In genomic region chr6:26156105-26156849, GRCh38 we compare ENCODE assay signal across 1 cellular context.
TF ChIP-seq lines count a peak whose summit lies in the region.

No MANE protein-coding gene starts in this region.

TF ChIP-seq in HepG2, 621 proteins besides CTCF, POLR2A, EP300 and RAD21 (continued from another document and continues in another):
- TF ChIP-seq, protein P1, sequence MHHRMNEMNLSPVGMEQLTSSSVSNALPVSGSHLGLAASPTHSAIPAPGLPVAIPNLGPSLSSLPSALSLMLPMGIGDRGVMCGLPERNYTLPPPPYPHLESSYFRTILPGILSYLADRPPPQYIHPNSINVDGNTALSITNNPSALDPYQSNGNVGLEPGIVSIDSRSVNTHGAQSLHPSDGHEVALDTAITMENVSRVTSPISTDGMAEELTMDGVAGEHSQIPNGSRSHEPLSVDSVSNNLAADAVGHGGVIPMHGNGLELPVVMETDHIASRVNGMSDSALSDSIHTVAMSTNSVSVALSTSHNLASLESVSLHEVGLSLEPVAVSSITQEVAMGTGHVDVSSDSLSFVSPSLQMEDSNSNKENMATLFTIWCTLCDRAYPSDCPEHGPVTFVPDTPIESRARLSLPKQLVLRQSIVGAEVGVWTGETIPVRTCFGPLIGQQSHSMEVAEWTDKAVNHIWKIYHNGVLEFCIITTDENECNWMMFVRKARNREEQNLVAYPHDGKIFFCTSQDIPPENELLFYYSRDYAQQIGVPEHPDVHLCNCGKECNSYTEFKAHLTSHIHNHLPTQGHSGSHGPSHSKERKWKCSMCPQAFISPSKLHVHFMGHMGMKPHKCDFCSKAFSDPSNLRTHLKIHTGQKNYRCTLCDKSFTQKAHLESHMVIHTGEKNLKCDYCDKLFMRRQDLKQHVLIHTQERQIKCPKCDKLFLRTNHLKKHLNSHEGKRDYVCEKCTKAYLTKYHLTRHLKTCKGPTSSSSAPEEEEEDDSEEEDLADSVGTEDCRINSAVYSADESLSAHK (CRISPR knock-in tag; IDR thresholded peaks at IDR 0.05; ENCODE audit: borderline replicate concordance): peak; percentile 74; the same call in 1 of the 2 replicates
- TF ChIP-seq TCF12 (IDR thresholded peaks at IDR 0.05) (no peak), TCF12 (CRISPR knock-in tag; IDR thresholded peaks at IDR 0.05) (peak; percentile 83; the same call in 1 of the 2 replicates), ZNF878 (CRISPR knock-in tag; IDR thresholded peaks at IDR 0.05) (peak; percentile 98), MAX (IDR thresholded peaks at IDR 0.05) (peak; percentile 91; the same call in 1 of the 2 replicates), KLF9 (CRISPR knock-in tag; IDR thresholded peaks at IDR 0.05; ENCODE audit: low read depth) (peak; percentile 94; the same call in 1 of the 2 replicates), ZNF256 (CRISPR knock-in tag; conservative IDR thresholded peaks at IDR 0.05) (peak; percentile 98), REPIN1 (CRISPR knock-in tag; IDR thresholded peaks at IDR 0.05; ENCODE audit: borderline replicate concordance, low read depth) (peak; percentile 99), ZNF20 (CRISPR knock-in tag; IDR thresholded peaks at IDR 0.05) (0 out of 2 replicates have a peak, but pooled peaks have one; percentile 44), EED (CRISPR knock-in tag; IDR thresholded peaks at IDR 0.05) (peak; percentile 98), SIN3B (IDR thresholded peaks at IDR 0.05; ENCODE audit: low read length) (0 out of 2 replicates have a peak, but pooled peaks have one; percentile 63), ZNF761 (CRISPR knock-in tag; conservative IDR thresholded peaks at IDR 0.05) (peak; percentile 69; the same call in 1 of the 2 replicates), ZNF326 (CRISPR knock-in tag; IDR thresholded peaks at IDR 0.05; ENCODE audit: borderline replicate concordance) (no peak), CAMTA2 (CRISPR knock-in tag; IDR thresholded peaks at IDR 0.05; ENCODE audit: borderline replicate concordance) (peak; percentile 74; the same call in 1 of the 2 replicates), ZNF766 (CRISPR knock-in tag; IDR thresholded peaks at IDR 0.05; ENCODE audit: borderline replicate concordance) (peak; percentile 91), ZNF557 (CRISPR knock-in tag; IDR thresholded peaks at IDR 0.05) (peak; percentile 97), ZNF34 (CRISPR knock-in tag; IDR thresholded peaks at IDR 0.05; ENCODE audit: borderline replicate concordance) (0 out of 2 replicates have a peak, but pooled peaks have one; percentile 68), CREM (IDR thresholded peaks at IDR 0.05) (peak; percentile 73), CREM (CRISPR knock-in tag; IDR thresholded peaks at IDR 0.05) (no peak), ZSCAN12 (CRISPR knock-in tag; IDR thresholded peaks at IDR 0.05) (peak; percentile 96; the same call in 1 of the 2 replicates), MAFF (IDR thresholded peaks at IDR 0.05; ENCODE audit: low read depth, low read length) (peak; percentile 1; the same call in 1 of the 2 replicates), SYNCRIP (IDR thresholded peaks at IDR 0.05; ENCODE audit: insufficient read depth, low read depth, low read length) (no peak), MAZ (IDR thresholded peaks at IDR 0.05; ENCODE audit: borderline replicate concordance, low read depth, low read length) (no peak), MAZ (CRISPR knock-in tag; IDR thresholded peaks at IDR 0.05; ENCODE audit: low read depth) (peak; percentile 92), DNMT3B (CRISPR knock-in tag; conservative IDR thresholded peaks at IDR 0.05) (peak; percentile 69; the same call in 1 of the 2 replicates), MTF2 (CRISPR knock-in tag; IDR thresholded peaks at IDR 0.05; ENCODE audit: borderline replicate concordance) (no peak), FOXK2 (IDR thresholded peaks at IDR 0.05) (no peak), MYPOP (CRISPR knock-in tag; IDR thresholded peaks at IDR 0.05) (peak; percentile 98), KAT7 (CRISPR knock-in tag; IDR thresholded peaks at IDR 0.05; ENCODE audit: borderline replicate concordance) (peak; percentile 80), HNRNPL (IDR thresholded peaks at IDR 0.05; ENCODE audit: low read depth, low read length) (peak; percentile 99), NBN (conservative IDR thresholded peaks at IDR 0.05) (no peak), ZBTB46 (CRISPR knock-in tag; IDR thresholded peaks at IDR 0.05; ENCODE audit: borderline replicate concordance) (peak; percentile 80; the same call in 1 of the 2 replicates), ZBTB37 (CRISPR knock-in tag; IDR thresholded peaks at IDR 0.05) (no peak; the same call in 1 of the 2 replicates), RFX3 (CRISPR knock-in tag; IDR thresholded peaks at IDR 0.05) (no peak; the same call in 1 of the 2 replicates), DMTF1 (CRISPR knock-in tag; IDR thresholded peaks at IDR 0.05) (no peak), MAFG (CRISPR knock-in tag; IDR thresholded peaks at IDR 0.05) (no peak), ZNF644 (CRISPR knock-in tag; IDR thresholded peaks at IDR 0.05; ENCODE audit: low read depth) (no peak), AGO1 (IDR thresholded peaks at IDR 0.05; ENCODE audit: low read depth, low read length, poor library complexity, severe bottlenecking) (peak; percentile 85), HMG20B (CRISPR knock-in tag; conservative IDR thresholded peaks at IDR 0.05) (peak; percentile 73; the same call in 1 of the 2 replicates), CBX5 (CRISPR knock-in tag; IDR thresholded peaks at IDR 0.05; ENCODE audit: borderline replicate concordance) (peak; percentile 80), KAT8 (CRISPR knock-in tag; IDR thresholded peaks at IDR 0.05) (peak; percentile 84), ZNF282 (IDR thresholded peaks at IDR 0.05; ENCODE audit: partially characterized antibody) (no peak), ZMAT3 (CRISPR knock-in tag; conservative IDR thresholded peaks at IDR 0.05) (peak; percentile 95), ZNF431 (CRISPR knock-in tag; IDR thresholded peaks at IDR 0.05; ENCODE audit: borderline replicate concordance, low read depth) (peak; percentile 83; the same call in 1 of the 2 replicates), RFXANK (CRISPR knock-in tag; IDR thresholded peaks at IDR 0.05) (0 out of 2 replicates have a peak, but pooled peaks have one; percentile 22), ZFP82 (CRISPR knock-in tag; IDR thresholded peaks at IDR 0.05; ENCODE audit: borderline replicate concordance) (no peak), ZNF441 (CRISPR knock-in tag; IDR thresholded peaks at IDR 0.05; ENCODE audit: borderline replicate concordance) (peak; percentile 88; the same call in 1 of the 2 replicates), ZNF331 (CRISPR knock-in tag; IDR thresholded peaks at IDR 0.05) (peak; percentile 68; the same call in 1 of the 2 replicates), FLYWCH1 (CRISPR knock-in tag; IDR thresholded peaks at IDR 0.05) (no peak), MZF1 (CRISPR knock-in tag; IDR thresholded peaks at IDR 0.05; ENCODE audit: borderline replicate concordance) (no peak)
- TF ChIP-seq, protein P2, sequence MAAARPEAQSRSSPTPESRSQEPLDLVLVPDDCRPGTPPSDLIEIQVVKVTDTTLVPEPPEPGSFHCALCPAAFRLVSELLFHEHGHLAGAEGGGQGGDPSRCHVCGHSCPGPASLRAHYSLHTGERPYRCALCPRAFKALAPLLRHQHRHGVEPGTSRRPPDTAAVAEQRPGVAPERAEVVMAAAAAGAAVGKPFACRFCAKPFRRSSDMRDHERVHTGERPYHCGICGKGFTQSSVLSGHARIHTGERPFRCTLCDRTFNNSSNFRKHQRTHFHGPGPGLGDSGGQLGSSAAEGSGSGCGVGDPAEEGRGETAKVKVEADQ (CRISPR knock-in tag; IDR thresholded peaks at IDR 0.05; ENCODE audit: borderline replicate concordance): 0 out of 2 replicates have a peak, but pooled peaks have one; percentile 70
- TF ChIP-seq, protein P3, sequence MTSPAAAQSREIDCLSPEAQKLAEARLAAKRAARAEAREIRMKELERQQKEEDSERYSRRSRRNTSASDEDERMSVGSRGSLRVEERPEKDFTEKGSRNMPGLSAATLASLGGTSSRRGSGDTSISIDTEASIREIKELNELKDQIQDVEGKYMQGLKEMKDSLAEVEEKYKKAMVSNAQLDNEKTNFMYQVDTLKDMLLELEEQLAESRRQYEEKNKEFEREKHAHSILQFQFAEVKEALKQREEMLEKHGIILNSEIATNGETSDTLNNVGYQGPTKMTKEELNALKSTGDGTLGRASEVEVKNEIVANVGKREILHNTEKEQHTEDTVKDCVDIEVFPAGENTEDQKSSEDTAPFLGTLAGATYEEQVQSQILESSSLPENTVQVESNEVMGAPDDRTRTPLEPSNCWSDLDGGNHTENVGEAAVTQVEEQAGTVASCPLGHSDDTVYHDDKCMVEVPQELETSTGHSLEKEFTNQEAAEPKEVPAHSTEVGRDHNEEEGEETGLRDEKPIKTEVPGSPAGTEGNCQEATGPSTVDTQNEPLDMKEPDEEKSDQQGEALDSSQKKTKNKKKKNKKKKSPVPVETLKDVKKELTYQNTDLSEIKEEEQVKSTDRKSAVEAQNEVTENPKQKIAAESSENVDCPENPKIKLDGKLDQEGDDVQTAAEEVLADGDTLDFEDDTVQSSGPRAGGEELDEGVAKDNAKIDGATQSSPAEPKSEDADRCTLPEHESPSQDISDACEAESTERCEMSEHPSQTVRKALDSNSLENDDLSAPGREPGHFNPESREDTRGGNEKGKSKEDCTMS (CRISPR knock-in tag; conservative IDR thresholded peaks at IDR 0.05): no peak; the same call in 1 of the 2 replicates
- TF ChIP-seq, protein P4, sequence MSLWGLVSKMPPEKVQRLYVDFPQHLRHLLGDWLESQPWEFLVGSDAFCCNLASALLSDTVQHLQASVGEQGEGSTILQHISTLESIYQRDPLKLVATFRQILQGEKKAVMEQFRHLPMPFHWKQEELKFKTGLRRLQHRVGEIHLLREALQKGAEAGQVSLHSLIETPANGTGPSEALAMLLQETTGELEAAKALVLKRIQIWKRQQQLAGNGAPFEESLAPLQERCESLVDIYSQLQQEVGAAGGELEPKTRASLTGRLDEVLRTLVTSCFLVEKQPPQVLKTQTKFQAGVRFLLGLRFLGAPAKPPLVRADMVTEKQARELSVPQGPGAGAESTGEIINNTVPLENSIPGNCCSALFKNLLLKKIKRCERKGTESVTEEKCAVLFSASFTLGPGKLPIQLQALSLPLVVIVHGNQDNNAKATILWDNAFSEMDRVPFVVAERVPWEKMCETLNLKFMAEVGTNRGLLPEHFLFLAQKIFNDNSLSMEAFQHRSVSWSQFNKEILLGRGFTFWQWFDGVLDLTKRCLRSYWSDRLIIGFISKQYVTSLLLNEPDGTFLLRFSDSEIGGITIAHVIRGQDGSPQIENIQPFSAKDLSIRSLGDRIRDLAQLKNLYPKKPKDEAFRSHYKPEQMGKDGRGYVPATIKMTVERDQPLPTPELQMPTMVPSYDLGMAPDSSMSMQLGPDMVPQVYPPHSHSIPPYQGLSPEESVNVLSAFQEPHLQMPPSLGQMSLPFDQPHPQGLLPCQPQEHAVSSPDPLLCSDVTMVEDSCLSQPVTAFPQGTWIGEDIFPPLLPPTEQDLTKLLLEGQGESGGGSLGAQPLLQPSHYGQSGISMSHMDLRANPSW (CRISPR knock-in tag; IDR thresholded peaks at IDR 0.05; ENCODE audit: borderline replicate concordance): peak; percentile 88
